In genomic region chr11:125890447-125891100, GRCh38 we compare ENCODE assay signal across 22 cellular contexts. TPM values are rescaled to one million over a fixed set of nuclear protein-coding genes. Genes with fewer than 3 reads are reported as not detected.
DNase-seq lines count a peak whose midpoint lies in the region; ATAC-seq, FAIRE-seq and TF ChIP-seq lines count a peak whose summit lies in the region.
"Had no signal": no experiment of that assay in that cellular context is flagged by ENCODE, and none has a peak within 500 bp of the region (broad histone marks: within the 10 kb centered on the region; RNA-seq: fewer than 3 reads in every experiment).

No MANE protein-coding gene starts in this region.

- no peaks in the 10 kb centered on the region for H3K9me2 ChIP-seq in Loucy (replicated peaks; ENCODE audit: low read depth, low read length)

- CTCF ChIA-PET in K562 (lab: Yijun Ruan, JAX; ENCODE audit: low intra/inter-chr PET ratio): no interaction called here

- peaks cover 39% of the 10 kb centered on the region for H3K4me1 ChIP-seq in Loucy (ENCODE audit: insufficient read depth, low read length, poor library complexity, severe bottlenecking)
- H3K4me1 ChIP-seq in K562 (replicated peaks in 1 of 2; ENCODE audit: control insufficient read depth in 2 of 2, insufficient read depth in 2 of 2, low read length in 2 of 2): peaks cover 10 to 31% of the 10 kb centered on the region in 2 experiments
- H3K4me1 ChIP-seq in upper lobe of left lung: peaks cover 5 to 21% (median 11%) of the 10 kb centered on the region in 4 donors
- peaks cover 0 to 5% of the 10 kb centered on the region in 2 donors for H3K4me1 ChIP-seq in gastrocnemius medialis

- intact Hi-C loops in activated CD4-positive, alpha-beta T cell treated with anti-CD3 and anti-CD28 coated beads, Interleukin-2, amount 10 ng/mL, durations not matched to agents 24 days and 14 days (cut with micrococcal nuclease): no loop called here
- intact Hi-C loops in K562 (cut with micrococcal nuclease): no loop called here
- intact Hi-C loops in gastrocnemius medialis (cut with DNase I; ENCODE audit: low total_unique reads): no loop called here

- H3K9ac ChIP-seq in Loucy (ENCODE audit: low read depth, low read length, poor library complexity, severe bottlenecking): peak overlapping the region; percentile 9
- peak overlapping the region in 1 of 2 experiments; percentile 39; a peak in 1 of 4 replicates for H3K9ac ChIP-seq in K562 (ENCODE audit: insufficient read depth in 1 of 2, low read depth in 2 of 2, low read length in 2 of 2)

- DNase-seq in activated CD4-positive, alpha-beta T cell treated with anti-CD3 and anti-CD28 coated beads, Interleukin-2, amount 10 ng/mL, durations not matched to agents 24 days and 14 days: no peak
- DNase-seq in activated CD4-positive, alpha-beta T cell treated with anti-CD3 and anti-CD28 coated beads for 4 hours: no peak
- DNase-seq in K562 (ENCODE audit: extremely low read depth in 1 of 4, low spot score in 3 of 4) (peak in 2 of 4 experiments; percentile 48 to 66), upper lobe of left lung (no peak), gastrocnemius medialis (no peak), glomerular visceral epithelial cell (ENCODE audit: extremely low spot score) (no peak)
- DNase-seq: activated CD4-positive, alpha-beta T cell treated with anti-CD3 and anti-CD28 coated beads, Interleukin-2, amount 50 U/mL, for 1 hour; activated T-cell treated with anti-CD3 and anti-CD28 coated beads, Interleukin-2, amount 50 U/mL, for 72 hours; left lung; MG63; NCI-H2029 treated with DMSO at 0.1 percent for 48 hours; NCI-H69; SW 1271 had no signal

- peaks cover 19% of the 10 kb centered on the region for H3K36me3 ChIP-seq in Loucy (ENCODE audit: insufficient read depth, low read length)
- H3K36me3 ChIP-seq in K562 (ENCODE audit: control insufficient read depth, insufficient read depth, low read length): peaks cover 32% of the 10 kb centered on the region
- H3K36me3 ChIP-seq in upper lobe of left lung: peaks cover 0 to 34% (median 7%) of the 10 kb centered on the region in 4 donors
- H3K36me3 ChIP-seq in gastrocnemius medialis: peaks cover 0 to 28% of the 10 kb centered on the region in 2 donors

- peaks cover 41% of the 10 kb centered on the region for H3K4me1 Mint-ChIP-seq in activated CD4-positive, alpha-beta T cell treated with anti-CD3 and anti-CD28 coated beads, Interleukin-2, amount 10 ng/mL, durations not matched to agents 24 days and 14 days
- peaks cover 6% of the 10 kb centered on the region for H3K4me1 Mint-ChIP-seq in nephron

- H3K27ac ChIP-seq in K562 (ENCODE audit: extremely low read depth, low read depth, low read length) (peak overlapping the region; percentile 66), upper lobe of left lung (no peak overlapping the region), gastrocnemius medialis (no peak overlapping the region)
- H3K27ac ChIP-seq: coronary artery, left lung had no signal

- no peaks in the 10 kb centered on the region for H3K9me1 ChIP-seq in K562 (ENCODE audit: control insufficient read depth, insufficient read depth, low read length)

- H3K4me3 ChIP-seq in Loucy (ENCODE audit: low read length, poor library complexity, severe bottlenecking) (peak overlapping the region; percentile 55), K562 (no peak overlapping the region), upper lobe of left lung (no peak overlapping the region), gastrocnemius medialis (no peak overlapping the region)
- H3K4me3 ChIP-seq: coronary artery, left lung, MG63 had no signal

- H3K79me2 ChIP-seq in Loucy (ENCODE audit: insufficient read depth, low read length): peaks cover 72% of the 10 kb centered on the region
- H3K79me2 ChIP-seq in K562 (ENCODE audit: control insufficient read depth, insufficient read depth, low read length): 0 out of 3 replicates have a peak, but pooled peaks cover 2% of the 10 kb centered on the region

- TF ChIP-seq CTCF in Loucy (conservative IDR thresholded peaks at IDR 0.05; ENCODE audit: low read length) (no peak), K562 (IDR thresholded peaks at IDR 0.05 in 2 of 3, conservative IDR thresholded peaks at IDR 0.05 in 1 of 3; ENCODE audit: insufficient read depth in 2 of 3, low read depth in 1 of 3, low read length in 3 of 3) (no peak), nephron (IDR thresholded peaks at IDR 0.05; ENCODE audit: unreplicated experiment in 3 of 3) (no peak), upper lobe of left lung (IDR thresholded peaks at IDR 0.05) (no peak), gastrocnemius medialis (IDR thresholded peaks at IDR 0.05 in 4 of 5, conservative IDR thresholded peaks at IDR 0.05 in 1 of 5) (no peak)

- H3K4me3 Mint-ChIP-seq in activated CD4-positive, alpha-beta T cell treated with anti-CD3 and anti-CD28 coated beads, Interleukin-2, amount 10 ng/mL, durations not matched to agents 24 days and 14 days: peak overlapping the region; percentile 24
- peak overlapping the region; percentile 67 to 77 (median 70) for H3K4me3 Mint-ChIP-seq in nephron

- no peaks in the 10 kb centered on the region for H3K9me3 Mint-ChIP-seq in activated CD4-positive, alpha-beta T cell treated with anti-CD3 and anti-CD28 coated beads, Interleukin-2, amount 10 ng/mL, durations not matched to agents 24 days and 14 days
- H3K9me3 Mint-ChIP-seq in nephron: peaks cover 3% of the 10 kb centered on the region
- H3K9me3 Mint-ChIP-seq: activated T-cell treated with anti-CD3 and anti-CD28 coated beads, Interleukin-2, amount 50 U/mL, for 72 hours had no signal

- FAIRE-seq in K562 (lab: Jason Lieb, UNC): peak; percentile 88
- FAIRE-seq: A204.1 had no signal

- TSS peak; percentile 23 for BruUV-seq in K562 (replicated peaks; lab: Mats Ljungman, UMichigan)

- H2AFZ ChIP-seq in Loucy (ENCODE audit: low read length) (no peak overlapping the region), K562 (ENCODE audit: low read depth, low read length) (peak overlapping the region; percentile 62; the same call in 1 of the 2 replicates)

- TF ChIP-seq RAD21 in K562 (CRISPR knock-in tag; conservative IDR thresholded peaks at IDR 0.05 in 1 of 2, IDR thresholded peaks at IDR 0.05 in 1 of 2): no peak

- ATAC-seq in K562 (peak; percentile 27), upper lobe of left lung (ENCODE audit: low FRiP score in 2 of 2) (no peak), gastrocnemius medialis (no peak)
- ATAC-seq: activated T-cell treated with anti-CD3 and anti-CD28 coated beads, Interleukin-2, amount 50 U/mL, for 72 hours; left lung had no signal

- in situ Hi-C loops in K562 (cut with MboI) (loop anchor here (25.0 kb wide), 1 partner anchor 928 kb away; the partner anchor contains the start of gene CCDC15), gastrocnemius medialis (cut with MboI; ENCODE audit: low sequenced_read_pairs in 4 of 4) (loop anchor here in 3 of 4 donors (25.0 kb wide), 3 partner anchors 278 to 928 kb away; partner anchors contain the start of genes CCDC15 (in 1 of the 3) and TMEM218 (in 1 of the 3))

- TF ChIP-seq EP300 in K562 (IDR thresholded peaks at IDR 0.05; ENCODE audit: low read length) (no peak), upper lobe of left lung (IDR thresholded peaks at IDR 0.05) (no peak)

- peaks cover 4% of the 10 kb centered on the region for H3K27me3 Mint-ChIP-seq in activated CD4-positive, alpha-beta T cell treated with anti-CD3 and anti-CD28 coated beads, Interleukin-2, amount 10 ng/mL, durations not matched to agents 24 days and 14 days
- H3K27me3 Mint-ChIP-seq in nephron (ENCODE audit: low read depth): no peaks in the 10 kb centered on the region

- no peak overlapping the region for H3K27ac Mint-ChIP-seq in activated CD4-positive, alpha-beta T cell treated with anti-CD3 and anti-CD28 coated beads, Interleukin-2, amount 10 ng/mL, durations not matched to agents 24 days and 14 days
- peak overlapping the region in 1 of 3 experiments; percentile 25 for H3K27ac Mint-ChIP-seq in nephron
- H3K27ac Mint-ChIP-seq: activated T-cell treated with anti-CD3 and anti-CD28 coated beads, Interleukin-2, amount 50 U/mL, for 72 hours had no signal

- H3F3A ChIP-seq in Loucy (ENCODE audit: low read depth): no peaks in the 10 kb centered on the region

- H4K20me1 ChIP-seq in Loucy (ENCODE audit: insufficient read depth, low read length, poor library complexity, severe bottlenecking) (peaks cover 18% of the 10 kb centered on the region), K562 (replicated peaks; ENCODE audit: control insufficient read depth, insufficient read depth, low read length) (no peaks in the 10 kb centered on the region)

- H3K4me2 ChIP-seq in Loucy (ENCODE audit: low read depth, low read length, poor library complexity, severe bottlenecking) (peak overlapping the region; percentile 75), K562 (ENCODE audit: insufficient read depth, low read length) (peak overlapping the region; percentile 47; the same call in 1 of the 2 replicates)

- H3K9me3 ChIP-seq in Loucy (ENCODE audit: insufficient read depth, low read depth, low read length) (no peaks in the 10 kb centered on the region), K562 (replicated peaks; ENCODE audit: control insufficient read depth, insufficient read depth, low read depth, low read length) (no peaks in the 10 kb centered on the region), upper lobe of left lung (no peaks in the 10 kb centered on the region), gastrocnemius medialis (no peaks in the 10 kb centered on the region)
- H3K9me3 ChIP-seq: left lung, MG63 had no signal

- no peak for TF ChIP-seq POLR2A in K562 (conservative IDR thresholded peaks at IDR 0.05)
- no peak for TF ChIP-seq POLR2A in upper lobe of left lung (IDR thresholded peaks at IDR 0.05)
- no peak for TF ChIP-seq POLR2A in gastrocnemius medialis (IDR thresholded peaks at IDR 0.05)

- no peaks in the 10 kb centered on the region for H3K27me3 ChIP-seq in Loucy (ENCODE audit: insufficient read depth, low read length, poor library complexity, severe bottlenecking)
- H3K27me3 ChIP-seq in K562 (ENCODE audit: control insufficient read depth in 2 of 2, insufficient read depth in 2 of 2, low read length in 2 of 2): no peaks in the 10 kb centered on the region
- H3K27me3 ChIP-seq in upper lobe of left lung: no peaks in the 10 kb centered on the region
- H3K27me3 ChIP-seq in gastrocnemius medialis: no peaks in the 10 kb centered on the region
- H3K27me3 ChIP-seq: left lung, MG63 had no signal

- peaks cover 36% of the 10 kb centered on the region for H3K36me3 Mint-ChIP-seq in activated CD4-positive, alpha-beta T cell treated with anti-CD3 and anti-CD28 coated beads, Interleukin-2, amount 10 ng/mL, durations not matched to agents 24 days and 14 days (ENCODE audit: low read depth)
- H3K36me3 Mint-ChIP-seq in nephron (ENCODE audit: low read depth): peaks cover 20% of the 10 kb centered on the region

- 3% methylated on average over 3 of the region's 3 CpGs for WGBS in K562 (ENCODE audit: insufficient coverage, low coverage, missing lambda C conversion rate)
- WGBS in upper lobe of left lung, 2 donors: 68 to 71% methylated on average over 3 of the region's 3 CpGs

- POLR2A ChIA-PET in K562 (lab: Yijun Ruan, JAX): interaction anchor here (0.9 to 1.0 kb wide), 2 partner anchors 9 to 12 kb away, joined by 3 to 4 read pairs; partner anchors contain the start of gene PUS3

RNA-seq across cellular contexts. Expression of gene HYLS1, which starts 3.1 kb away (rescaled TPM):
- total RNA-seq in activated CD4-positive, alpha-beta T cell treated with anti-CD3 and anti-CD28 coated beads, Interleukin-2, amount 10 ng/mL, durations not matched to agents 24 days and 14 days: 6.7 and 7.6 TPM in 2 replicates
- 1.2 and 2.6 TPM in 2 replicates for total RNA-seq in K562 (2011; cell fraction: chromatin; rRNA removed; ENCODE audit: low replicate concordance)
- total RNA-seq in K562 (2011; cell fraction: nucleolus; rRNA removed): 1.5 and 1.6 TPM in 2 replicates
- 1.6 TPM in 2 replicates for total RNA-seq in K562 (2011; cell fraction: nucleoplasm; rRNA removed)
- 3.3 and 3.8 TPM in 2 replicates for total RNA-seq in K562 (2014; rRNA removed)
- total RNA-seq in K562 (2014; rRNA removed; fragmentation: Illumina TruSeq; extraction: Trizol): 4.8 and 5.7 TPM in 2 replicates
- 5.1 and 5.6 TPM in 2 replicates for total RNA-seq in K562 (2015; rRNA removed; fragmentation: Illumina TruSeq; extraction: Trizol)
- total RNA-seq in K562 (2021): 2.7 and 3.6 TPM in 2 replicates
- polyA plus RNA-seq in K562 (2011; rRNA removed): 1.1 and 3.2 TPM in 2 replicates
- polyA plus RNA-seq in K562 (2011; cell fraction: cytosol; rRNA removed): 0.71 and 1.0 TPM in 2 replicates
- polyA plus RNA-seq in K562 (2011; cell fraction: nucleus; rRNA removed): 0.73 and 1.6 TPM in 2 replicates
- polyA plus RNA-seq in K562 (2012): 3.0 and 5.3 TPM in 2 replicates
- 3.8 and 5.1 TPM in 2 replicates for polyA plus RNA-seq in K562 (2014; fragmentation: Illumina TruSeq; extraction: Trizol)
- 1 to 10 TPM; 7.4 to 8.2 TPM for polyA plus RNA-seq in K562 (2014; fragmentation: Nextera tagmentation; extraction: Ambion mirVana)
- polyA plus RNA-seq in K562 (2014; rRNA removed): 3.2 and 4.6 TPM in 2 replicates
- 0.99 and 2.9 TPM in 2 replicates for polyA minus RNA-seq in K562 (2011; rRNA and poly(A)+ RNA removed)
- 0.76 TPM in 1 of 2 replicates, not detected in the other for polyA minus RNA-seq in K562 (2011; cell fraction: cytosol; rRNA and poly(A)+ RNA removed)
- 0.44 and 0.67 TPM in 2 replicates for polyA minus RNA-seq in K562 (2011; cell fraction: nucleus; rRNA and poly(A)+ RNA removed)
- 1 to 10 TPM in 5 of 6 donors, under 1 TPM in 1; 0.55 to 6.3 (median 3.8) TPM for total RNA-seq in upper lobe of left lung
- total RNA-seq in gastrocnemius medialis: 1 to 10 TPM in 3 of 4 donors, under 1 TPM in 1; 0.56 to 3.9 (median 1.9) TPM

RNA-seq across cellular contexts. Expression of gene PUS3, which starts 12.4 kb away (rescaled TPM):
- 18.0 and 19.2 TPM in 2 replicates for total RNA-seq in activated CD4-positive, alpha-beta T cell treated with anti-CD3 and anti-CD28 coated beads, Interleukin-2, amount 10 ng/mL, durations not matched to agents 24 days and 14 days
- 10.6 and 25.6 TPM in 2 replicates for total RNA-seq in K562 (2011; cell fraction: chromatin; rRNA removed; ENCODE audit: low replicate concordance)
- 11.3 and 13.7 TPM in 2 replicates for total RNA-seq in K562 (2011; cell fraction: nucleolus; rRNA removed)
- total RNA-seq in K562 (2011; cell fraction: nucleoplasm; rRNA removed): 16.8 and 17.2 TPM in 2 replicates
- total RNA-seq in K562 (2014; rRNA removed) (16.4 and 18.4 TPM in 2 replicates), K562 (2014; rRNA removed; fragmentation: Illumina TruSeq; extraction: Trizol) (40.6 and 46.2 TPM in 2 replicates), K562 (2015; rRNA removed; fragmentation: Illumina TruSeq; extraction: Trizol) (28.4 and 35.9 TPM in 2 replicates), K562 (2021) (19.1 and 22.5 TPM in 2 replicates), upper lobe of left lung (10 to 100 TPM in 3 of 6 donors, 1 to 10 TPM in 3; 2.6 to 22.5 (median 10.0) TPM), gastrocnemius medialis (10 to 100 TPM in 3 of 4 donors, 1 to 10 TPM in 1; 7.0 to 13.5 (median 11.7) TPM)
- polyA plus RNA-seq in K562 (2011; rRNA removed) (7.8 and 16.5 TPM in 2 replicates), K562 (2014; fragmentation: Illumina TruSeq; extraction: Trizol) (25.9 and 39.0 TPM in 2 replicates), K562 (2014; fragmentation: Nextera tagmentation; extraction: Ambion mirVana) (10 to 100 TPM; 39.6 to 49.2 TPM), K562 (2014; rRNA removed) (15.6 and 25.4 TPM in 2 replicates)
- 7.4 and 7.9 TPM in 2 replicates for polyA plus RNA-seq in K562 (2011; cell fraction: cytosol; rRNA removed)
- polyA plus RNA-seq in K562 (2011; cell fraction: nucleus; rRNA removed): 6.6 and 7.6 TPM in 2 replicates
- polyA plus RNA-seq in K562 (2012): 14.0 and 26.5 TPM in 2 replicates
- polyA minus RNA-seq in K562 (2011; rRNA and poly(A)+ RNA removed): 18.8 and 25.5 TPM in 2 replicates
- polyA minus RNA-seq in K562 (2011; cell fraction: cytosol; rRNA and poly(A)+ RNA removed): 7.5 and 8.6 TPM in 2 replicates
- polyA minus RNA-seq in K562 (2011; cell fraction: nucleus; rRNA and poly(A)+ RNA removed): 4.8 and 5.3 TPM in 2 replicates

RNA-seq across cellular contexts. Expression of gene DDX25, which starts 13.7 kb away (rescaled TPM):
- 0.19 TPM in 1 of 2 replicates, not detected in the other for total RNA-seq in activated CD4-positive, alpha-beta T cell treated with anti-CD3 and anti-CD28 coated beads, Interleukin-2, amount 10 ng/mL, durations not matched to agents 24 days and 14 days
- not detected in 2 replicates for total RNA-seq in K562 (2011; cell fraction: chromatin; rRNA removed; ENCODE audit: low replicate concordance)
- total RNA-seq in K562 (2011; cell fraction: nucleolus; rRNA removed): not detected in 2 replicates
- not detected in 2 replicates for total RNA-seq in K562 (2011; cell fraction: nucleoplasm; rRNA removed)
- total RNA-seq in K562 (2014; rRNA removed) (not detected in 2 replicates), K562 (2014; rRNA removed; fragmentation: Illumina TruSeq; extraction: Trizol) (not detected in 2 replicates), K562 (2015; rRNA removed; fragmentation: Illumina TruSeq; extraction: Trizol) (not detected in 2 replicates), K562 (2021) (not detected in 2 replicates), upper lobe of left lung (under 1 TPM in 1 of 6 donors, not detected in 5; 0.31 TPM), gastrocnemius medialis (not detected)
- polyA plus RNA-seq in K562 (2011; rRNA removed) (not detected in 2 replicates), K562 (2014; fragmentation: Illumina TruSeq; extraction: Trizol) (not detected in 2 replicates), K562 (2014; fragmentation: Nextera tagmentation; extraction: Ambion mirVana) (not detected), K562 (2014; rRNA removed) (not detected in 2 replicates)
- polyA plus RNA-seq in K562 (2011; cell fraction: cytosol; rRNA removed): not detected in 2 replicates
- not detected in 2 replicates for polyA plus RNA-seq in K562 (2011; cell fraction: nucleus; rRNA removed)
- not detected in 2 replicates for polyA plus RNA-seq in K562 (2012)
- polyA minus RNA-seq in K562 (2011; rRNA and poly(A)+ RNA removed): not detected in 2 replicates
- not detected in 2 replicates for polyA minus RNA-seq in K562 (2011; cell fraction: cytosol; rRNA and poly(A)+ RNA removed)
- polyA minus RNA-seq in K562 (2011; cell fraction: nucleus; rRNA and poly(A)+ RNA removed): not detected in 2 replicates
- total RNA-seq: HT-29 had no signal

RNA-seq across cellular contexts. Expression of gene VSIG10L2, which starts 55.3 kb away (rescaled TPM):
- total RNA-seq in activated CD4-positive, alpha-beta T cell treated with anti-CD3 and anti-CD28 coated beads, Interleukin-2, amount 10 ng/mL, durations not matched to agents 24 days and 14 days: not detected in 2 replicates
- not detected in 2 replicates for total RNA-seq in K562 (2011; cell fraction: chromatin; rRNA removed; ENCODE audit: low replicate concordance)
- not detected in 2 replicates for total RNA-seq in K562 (2011; cell fraction: nucleolus; rRNA removed)
- total RNA-seq in K562 (2011; cell fraction: nucleoplasm; rRNA removed): not detected in 2 replicates
- not detected in 2 replicates for total RNA-seq in K562 (2014; rRNA removed)
- not detected in 2 replicates for total RNA-seq in K562 (2014; rRNA removed; fragmentation: Illumina TruSeq; extraction: Trizol)
- not detected in 2 replicates for total RNA-seq in K562 (2015; rRNA removed; fragmentation: Illumina TruSeq; extraction: Trizol)
- total RNA-seq in K562 (2021): not detected in 2 replicates
- not detected in 2 replicates for polyA plus RNA-seq in K562 (2011; rRNA removed)
- polyA plus RNA-seq in K562 (2011; cell fraction: cytosol; rRNA removed): not detected in 2 replicates
- not detected in 2 replicates for polyA plus RNA-seq in K562 (2011; cell fraction: nucleus; rRNA removed)
- not detected in 2 replicates for polyA plus RNA-seq in K562 (2012)
- not detected in 2 replicates for polyA plus RNA-seq in K562 (2014; fragmentation: Illumina TruSeq; extraction: Trizol)
- not detected for polyA plus RNA-seq in K562 (2014; fragmentation: Nextera tagmentation; extraction: Ambion mirVana)
- polyA plus RNA-seq in K562 (2014; rRNA removed): not detected in 2 replicates
- polyA minus RNA-seq in K562 (2011; rRNA and poly(A)+ RNA removed): not detected in 2 replicates
- not detected in 2 replicates for polyA minus RNA-seq in K562 (2011; cell fraction: cytosol; rRNA and poly(A)+ RNA removed)
- not detected in 2 replicates for polyA minus RNA-seq in K562 (2011; cell fraction: nucleus; rRNA and poly(A)+ RNA removed)
- under 1 TPM in 1 of 6 donors, not detected in 5; 0.13 TPM for total RNA-seq in upper lobe of left lung
- under 1 TPM in 1 of 4 donors, not detected in 3; 0.10 TPM for total RNA-seq in gastrocnemius medialis
- total RNA-seq: activated T-cell treated with anti-CD3 and anti-CD28 coated beads, Interleukin-2, amount 50 U/mL, for 72 hours; renal cortical epithelial cell; RPMI7951; temporal lobe had no signal

RNA-seq across cellular contexts. Expression of gene PATE4, which starts 57.5 kb away (rescaled TPM):
- total RNA-seq in activated CD4-positive, alpha-beta T cell treated with anti-CD3 and anti-CD28 coated beads, Interleukin-2, amount 10 ng/mL, durations not matched to agents 24 days and 14 days: not detected in 2 replicates
- total RNA-seq in K562 (2011; cell fraction: chromatin; rRNA removed; ENCODE audit: low replicate concordance): not detected in 2 replicates
- total RNA-seq in K562 (2011; cell fraction: nucleolus; rRNA removed): not detected in 2 replicates
- total RNA-seq in K562 (2011; cell fraction: nucleoplasm; rRNA removed): not detected in 2 replicates
- total RNA-seq in K562 (2014; rRNA removed) (not detected in 2 replicates), K562 (2014; rRNA removed; fragmentation: Illumina TruSeq; extraction: Trizol) (not detected in 2 replicates), K562 (2015; rRNA removed; fragmentation: Illumina TruSeq; extraction: Trizol) (not detected in 2 replicates), K562 (2021) (not detected in 2 replicates), upper lobe of left lung (not detected), gastrocnemius medialis (not detected)
- polyA plus RNA-seq in K562 (2011; rRNA removed) (not detected in 2 replicates), K562 (2014; fragmentation: Illumina TruSeq; extraction: Trizol) (not detected in 2 replicates), K562 (2014; fragmentation: Nextera tagmentation; extraction: Ambion mirVana) (not detected), K562 (2014; rRNA removed) (not detected in 2 replicates)
- polyA plus RNA-seq in K562 (2011; cell fraction: cytosol; rRNA removed): not detected in 2 replicates
- not detected in 2 replicates for polyA plus RNA-seq in K562 (2011; cell fraction: nucleus; rRNA removed)
- not detected in 2 replicates for polyA plus RNA-seq in K562 (2012)
- not detected in 2 replicates for polyA minus RNA-seq in K562 (2011; rRNA and poly(A)+ RNA removed)
- polyA minus RNA-seq in K562 (2011; cell fraction: cytosol; rRNA and poly(A)+ RNA removed): not detected in 2 replicates
- polyA minus RNA-seq in K562 (2011; cell fraction: nucleus; rRNA and poly(A)+ RNA removed): not detected in 2 replicates
- total RNA-seq: activated T-cell treated with anti-CD3 and anti-CD28 coated beads, Interleukin-2, amount 50 U/mL, for 72 hours; HT-29; left lung; renal cortical epithelial cell; RPMI7951; temporal lobe had no signal
- polyA plus RNA-seq: esophagus had no signal
